ENCODE assay signal across 17 cellular contexts in the genomic region with DNA sequence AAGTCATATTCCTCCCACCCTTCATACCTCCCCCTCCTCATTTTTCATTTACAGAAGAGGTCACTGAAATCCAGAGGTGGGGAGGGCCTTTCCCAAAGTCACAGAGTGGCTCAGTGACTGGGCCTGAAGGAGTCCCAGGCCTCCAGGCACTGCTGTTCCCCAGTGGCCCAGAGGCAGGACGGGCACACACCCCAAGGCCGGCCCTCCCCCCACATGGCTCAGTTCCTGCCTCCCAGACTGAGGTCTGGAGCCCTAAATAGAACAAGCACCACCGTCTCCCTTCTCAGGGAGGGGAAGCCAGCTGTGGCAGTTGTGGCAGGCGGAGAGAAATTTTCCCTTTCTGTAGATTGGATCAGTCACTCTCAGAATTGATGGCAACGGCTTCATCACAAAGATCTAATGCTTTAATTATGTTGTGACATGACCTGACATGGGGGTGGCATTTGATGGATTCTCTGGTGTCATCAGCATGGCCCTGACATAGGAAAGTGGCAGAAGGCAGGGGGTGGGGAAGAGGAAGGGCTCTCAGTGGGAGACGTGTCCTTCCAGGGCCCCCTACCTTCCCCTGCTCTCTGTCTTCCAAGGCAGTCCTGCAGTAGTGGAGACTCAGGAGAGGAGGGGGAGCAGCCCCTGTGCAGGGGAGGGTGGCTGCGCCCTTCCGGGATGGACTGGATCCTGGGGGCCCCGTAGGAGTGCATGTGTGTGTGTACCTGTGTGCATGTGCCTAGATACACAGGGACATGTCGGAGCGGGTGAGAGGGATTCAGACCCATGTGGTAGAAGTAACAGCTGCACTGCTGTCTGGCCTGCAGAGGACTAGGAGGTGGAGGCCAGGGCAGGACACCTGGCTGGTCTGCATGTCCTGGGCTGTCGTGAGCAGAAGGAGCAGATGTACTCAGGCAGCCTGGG. TPM values are rescaled to one million over a fixed set of nuclear protein-coding genes. Genes with fewer than 3 reads are reported as not detected.
A peak's percentile ranks its signal among the peaks of the same experiment; 100 is the strongest.
DNase-seq lines count a peak whose midpoint lies in the region; ATAC-seq, FAIRE-seq and TF ChIP-seq lines count a peak whose summit lies in the region.
"Had no signal": no experiment of that assay in that cellular context is flagged by ENCODE, and none has a peak within 500 bp of the region (broad histone marks: within the 10 kb centered on the region; RNA-seq: fewer than 3 reads in every experiment).

No MANE protein-coding gene starts in this region.

- H3K56ac ChIP-seq in H1 (replicated peaks; ENCODE audit: insufficient read length, low read depth, low read length), result no peak overlapping the region

- no peak overlapping the region for H2BK120ac ChIP-seq in H1 (replicated peaks; ENCODE audit: low read depth, low read length)

- H3K36me3 Mint-ChIP-seq in activated CD4-positive, alpha-beta memory T cell treated with anti-CD3 and anti-CD28 coated beads for 36 hours, result no peaks in the 10 kb centered on the region
- no peaks in the 10 kb centered on the region for H3K36me3 Mint-ChIP-seq in activated T-cell treated with anti-CD3 and anti-CD28 coated beads, Interleukin-2, amount 50 U/mL, for 72 hours (ENCODE audit: insufficient read depth in 2 of 2)

- no peak overlapping the region for H4K5ac ChIP-seq in H1 (ENCODE audit: insufficient read length, low read depth, low read length)

- H4K8ac ChIP-seq in H1 (ENCODE audit: extremely low read depth, insufficient read depth, low read length), result peak overlapping the region; percentile 43; the same call in 1 of the 2 replicates

- TF ChIP-seq CTCF in H1 (IDR thresholded peaks at IDR 0.05; ENCODE audit: control extremely low read depth in 1 of 3, insufficient read depth in 1 of 3, low read depth in 1 of 3, low read length in 3 of 3) (no peak), neural cell (IDR thresholded peaks at IDR 0.05; ENCODE audit: poor library complexity, severe bottlenecking) (no peak)

- DNase-seq in activated CD8-positive, alpha-beta memory T cell treated with anti-CD3 and anti-CD28 coated beads for 24 hours, result peak; percentile 42
- no peak for DNase-seq in activated CD8-positive, alpha-beta memory T cell treated with anti-CD3 and anti-CD28 coated beads, Interleukin-2, amount 50 U/mL, for 4 hours
- DNase-seq in H1 (ENCODE audit: low read depth in 1 of 2, low spot score in 2 of 2) (peak in 1 of 2 experiments; percentile 47), aorta (peak; percentile 76 to 85), NCI-H1436 treated with DMSO at 0.1 percent for 48 hours (lab: John Stamatoyannopoulos, UW) (no peak)
- DNase-seq in activated CD4-positive, alpha-beta memory T cell treated with anti-CD3 and anti-CD28 coated beads for 36 hours, result no peak
- DNase-seq in activated T-cell treated with anti-CD3 and anti-CD28 coated beads, Interleukin-2, amount 50 U/mL, for 72 hours, result no peak
- DNase-seq: activated CD4-positive, alpha-beta T cell treated with anti-CD3 and anti-CD28 coated beads for 36 hours; activated effector memory CD4-positive, alpha-beta T cell treated with Interleukin-2 at 50 U/mL for 16 hours; effector memory CD8-positive, alpha-beta T cell; foreskin melanocyte; PC-3 had no signal

- H3K9me3 ChIP-seq in H1 (ENCODE audit: insufficient read depth in 2 of 2, low read depth in 1 of 2, low read length in 1 of 2) (no peaks in the 10 kb centered on the region), neural cell (ENCODE audit: low read length) (no peaks in the 10 kb centered on the region), aorta (ENCODE audit: control insufficient read depth, low read length) (no peaks in the 10 kb centered on the region)

- H2BK20ac ChIP-seq in H1 (ENCODE audit: low read length), result no peak overlapping the region; the same call in 1 of the 2 replicates

- H3K79me2 ChIP-seq in H1 (ENCODE audit: control insufficient read depth in 1 of 2, insufficient read depth in 2 of 2, low read length in 2 of 2), result no peaks in the 10 kb centered on the region
- no peaks in the 10 kb centered on the region for H3K79me2 ChIP-seq in neural cell (replicated peaks; ENCODE audit: insufficient read depth, low read length)

- no peak overlapping the region for H4K91ac ChIP-seq in H1 (replicated peaks; ENCODE audit: insufficient read length, low read length)

- no peak for TF ChIP-seq EP300 in H1 (IDR thresholded peaks at IDR 0.05; ENCODE audit: borderline replicate concordance in 1 of 2, low read depth in 2 of 2, low read length in 2 of 2)
- TF ChIP-seq EP300 in neural cell (conservative IDR thresholded peaks at IDR 0.05; ENCODE audit: poor library complexity, severe bottlenecking), result peak; percentile 99

- H3K23ac ChIP-seq in H1 (ENCODE audit: insufficient read length), result no peak overlapping the region

- peak overlapping the region; percentile 48; the same call in 1 of the 2 replicates for H2BK5ac ChIP-seq in H1 (ENCODE audit: low read depth, low read length)

- TF ChIP-seq RAD21 in H1 (IDR thresholded peaks at IDR 0.05 in 1 of 2, conservative IDR thresholded peaks at IDR 0.05 in 1 of 2; ENCODE audit: low read depth in 2 of 2, low read length in 2 of 2) (no peak), neural cell (conservative IDR thresholded peaks at IDR 0.05) (no peak)

- WGBS in H1 (ENCODE audit: extremely low coverage in 1 of 2, insufficient coverage in 1 of 2, insufficient read length in 1 of 2, insufficient replicate concordance in 2 of 2, low coverage in 1 of 2, low lambda C conversion rate in 2 of 2, missing lambda C conversion rate in 1 of 2), 2 experiments, result 78% methylated on average over 11 of the region's 12 CpGs; no CpG with 5 or more reads in 1 of the 2 experiments
- 21 to 31% methylated on average over 12 of the region's 12 CpGs for WGBS in aorta, 2 donors

- H3K27me3 ChIP-seq in H1 (replicated peaks in 1 of 4; ENCODE audit: control insufficient read depth in 3 of 4, extremely low read depth in 1 of 4, insufficient read depth in 3 of 4, low read length in 3 of 4) (peaks cover 0 to 2% (median 0%) of the 10 kb centered on the region in 4 experiments; a peak in 1 of 7 replicates), neural cell (ENCODE audit: insufficient read depth, low read depth, low read length) (no peaks in the 10 kb centered on the region), aorta (ENCODE audit: control insufficient read depth in 1 of 2, insufficient read depth in 2 of 2, low read length in 1 of 2) (no peaks in the 10 kb centered on the region)

- H3K27me3 Mint-ChIP-seq in activated CD4-positive, alpha-beta memory T cell treated with anti-CD3 and anti-CD28 coated beads for 36 hours, result peaks cover 2% of the 10 kb centered on the region
- H3K27me3 Mint-ChIP-seq in activated T-cell treated with anti-CD3 and anti-CD28 coated beads, Interleukin-2, amount 50 U/mL, for 72 hours (ENCODE audit: low read depth), result no peaks in the 10 kb centered on the region
- H3K27me3 Mint-ChIP-seq: activated CD4-positive, alpha-beta T cell treated with anti-CD3 and anti-CD28 coated beads for 36 hours had no signal

- 0 out of 2 replicates have a peak overlapping the region, but pooled peaks have one; percentile 27 for H2BK12ac ChIP-seq in H1 (ENCODE audit: low read depth, low read length)

- no peaks in the 10 kb centered on the region for H3F3A ChIP-seq in neural cell (ENCODE audit: insufficient read depth, low read length, poor library complexity, severe bottlenecking)

- peaks cover 4% of the 10 kb centered on the region; the same call in 1 of the 2 replicates for H3K23me2 ChIP-seq in H1 (ENCODE audit: low read depth, low read length)

- H3K18ac ChIP-seq in H1 (ENCODE audit: extremely low read depth, low read length), result peak overlapping the region; percentile 62; the same call in 1 of the 2 replicates

- no peak for FAIRE-seq in H1 (lab: Jason Lieb, UNC)

- ATAC-seq in aorta (ENCODE audit: low FRiP score), result peak; percentile 80
- no peak for ATAC-seq in activated T-cell treated with anti-CD3 and anti-CD28 coated beads, Interleukin-2, amount 50 U/mL, for 72 hours (replicated peaks in 1 of 2)
- ATAC-seq: activated CD4-positive, alpha-beta T cell treated with anti-CD3 and anti-CD28 coated beads for 36 hours; effector memory CD8-positive, alpha-beta T cell; HCT116; PC-3 had no signal

- H3K4ac ChIP-seq in H1 (replicated peaks; ENCODE audit: insufficient read length, low read depth, low read length), result peak overlapping the region; percentile 17

- H3K27ac ChIP-seq in H1 (ENCODE audit: low read depth, low read length) (no peak overlapping the region), neural cell (ENCODE audit: low read length) (no peak overlapping the region), aorta (ENCODE audit: low read depth in 1 of 2, low read length in 2 of 2) (peak overlapping the region in 1 of 2 donors; percentile 33)

- H3K9me2 ChIP-seq in neural cell (ENCODE audit: insufficient read depth, low read length), result no peaks in the 10 kb centered on the region

- H3K79me1 ChIP-seq in H1 (ENCODE audit: low read depth, low read length), result no peaks in the 10 kb centered on the region

- no peak overlapping the region for H2AFZ ChIP-seq in H1 (ENCODE audit: low read length)
- no peak overlapping the region for H2AFZ ChIP-seq in neural cell (ENCODE audit: low read depth, low read length)

- intact Hi-C loops in aorta (cut with DNase I), result loop anchor here in 1 of 2 donors (5.0 kb wide), 1 partner anchor 37 kb away; no protein-coding TSS in a partner anchor
- intact Hi-C loops in activated CD4-positive, alpha-beta memory T cell treated with anti-CD3 and anti-CD28 coated beads for 36 hours (cut with micrococcal nuclease), result no loop called here

- no peaks in the 10 kb centered on the region for H3K9me3 Mint-ChIP-seq in activated CD4-positive, alpha-beta memory T cell treated with anti-CD3 and anti-CD28 coated beads for 36 hours
- H3K9me3 Mint-ChIP-seq in activated T-cell treated with anti-CD3 and anti-CD28 coated beads, Interleukin-2, amount 50 U/mL, for 72 hours, result no peaks in the 10 kb centered on the region
- H3K9me3 Mint-ChIP-seq: effector memory CD8-positive, alpha-beta T cell had no signal

- H3K4me2 ChIP-seq in H1 (ENCODE audit: insufficient read depth in 1 of 2, low read depth in 2 of 2, low read length in 2 of 2), result no peak overlapping the region
- H3K4me2 ChIP-seq in neural cell (ENCODE audit: low read length), result no peak overlapping the region
- H3K4me2 ChIP-seq: smooth muscle cell had no signal

- no peak overlapping the region for H3K4me3 ChIP-seq in H1 (ENCODE audit: extremely low read depth in 1 of 4, insufficient read depth in 2 of 4, low read depth in 3 of 4, low read length in 4 of 4)
- peak overlapping the region; percentile 39 for H3K4me3 ChIP-seq in neural cell (ENCODE audit: low read length)
- H3K4me3 ChIP-seq in aorta (ENCODE audit: low read length in 2 of 2), result no peak overlapping the region
- H3K4me3 ChIP-seq: smooth muscle cell had no signal

- H3K4me1 ChIP-seq in H1 (replicated peaks in 1 of 4; ENCODE audit: control insufficient read depth in 3 of 4, insufficient read depth in 4 of 4, low read length in 3 of 4) (peaks cover 2 to 10% (median 6%) of the 10 kb centered on the region in 4 experiments), aorta (ENCODE audit: control insufficient read depth in 1 of 2, insufficient read depth in 2 of 2, low read length in 2 of 2) (no peaks in the 10 kb centered on the region)

- H3K9ac ChIP-seq in H1 (replicated peaks in 1 of 4; ENCODE audit: extremely low read depth in 1 of 4, low read depth in 3 of 4, low read length in 3 of 4) (no peak overlapping the region), neural cell (ENCODE audit: low read length) (no peak overlapping the region)

- no peak overlapping the region for H3K4me3 Mint-ChIP-seq in activated CD4-positive, alpha-beta memory T cell treated with anti-CD3 and anti-CD28 coated beads for 36 hours
- H3K4me3 Mint-ChIP-seq in activated T-cell treated with anti-CD3 and anti-CD28 coated beads, Interleukin-2, amount 50 U/mL, for 72 hours, result no peak overlapping the region
- H3K4me3 Mint-ChIP-seq: activated CD4-positive, alpha-beta T cell treated with anti-CD3 and anti-CD28 coated beads for 36 hours; effector memory CD8-positive, alpha-beta T cell had no signal

- no peaks in the 10 kb centered on the region for H4K20me1 ChIP-seq in H1 (replicated peaks in 1 of 2; ENCODE audit: control insufficient read depth in 1 of 2, insufficient read depth in 2 of 2, low read length in 2 of 2)
- no peaks in the 10 kb centered on the region for H4K20me1 ChIP-seq in neural cell (ENCODE audit: insufficient read depth)

- no peak for TF ChIP-seq POLR2A in H1 (IDR thresholded peaks at IDR 0.05; ENCODE audit: control extremely low read depth in 1 of 2, low read depth in 2 of 2, low read length in 2 of 2)

- H2BK15ac ChIP-seq in H1 (ENCODE audit: low read length), result peak overlapping the region; percentile 88; the same call in 1 of the 2 replicates

- no peak overlapping the region for H3K14ac ChIP-seq in H1 (ENCODE audit: insufficient read length)

- POLR2A ChIA-PET in H1 (lab: Charles Lee; ENCODE audit: partially characterized antibody), result interaction anchor here (1.6 kb wide), 1 partner anchor 11 kb away, joined by 5 read pairs; no protein-coding TSS in a partner anchor
- POLR2A ChIA-PET in activated CD4-positive, alpha-beta memory T cell treated with anti-CD3 and anti-CD28 coated beads for 36 hours (lab: Charles Lee), result no interaction called here

- CTCF ChIA-PET in H1 (lab: Charles Lee; ENCODE audit: partially characterized antibody), result interaction anchor here (0.7 to 17.8 kb wide), 22 partner anchors 10 to 196 kb away, joined by 3 to 420 read pairs (median 6); no protein-coding TSS in a partner anchor
- CTCF ChIA-PET in activated CD4-positive, alpha-beta memory T cell treated with anti-CD3 and anti-CD28 coated beads for 36 hours (lab: Charles Lee), result interaction anchor here (0.6 to 4.7 kb wide), 3 partner anchors 13 to 113 kb away, joined by 3 to 34 read pairs (median 30); no protein-coding TSS in a partner anchor

- H3K27ac Mint-ChIP-seq in activated CD4-positive, alpha-beta memory T cell treated with anti-CD3 and anti-CD28 coated beads for 36 hours, result no peak overlapping the region
- no peak overlapping the region for H3K27ac Mint-ChIP-seq in activated T-cell treated with anti-CD3 and anti-CD28 coated beads, Interleukin-2, amount 50 U/mL, for 72 hours
- H3K27ac Mint-ChIP-seq: activated CD4-positive, alpha-beta T cell treated with anti-CD3 and anti-CD28 coated beads for 36 hours had no signal

- no peaks in the 10 kb centered on the region for H3K4me1 Mint-ChIP-seq in activated CD4-positive, alpha-beta memory T cell treated with anti-CD3 and anti-CD28 coated beads for 36 hours (ENCODE audit: low read depth)
- H3K4me1 Mint-ChIP-seq in activated T-cell treated with anti-CD3 and anti-CD28 coated beads, Interleukin-2, amount 50 U/mL, for 72 hours (ENCODE audit: low read depth), result no peaks in the 10 kb centered on the region
- H3K4me1 Mint-ChIP-seq: activated CD4-positive, alpha-beta T cell treated with anti-CD3 and anti-CD28 coated beads for 36 hours had no signal

- no peak overlapping the region for H2AK5ac ChIP-seq in H1 (ENCODE audit: low read depth, low read length)

- H3K36me3 ChIP-seq in H1 (ENCODE audit: control insufficient read depth in 2 of 4, insufficient read depth in 4 of 4, low read length in 3 of 4), result no peaks in the 10 kb centered on the region
- no peaks in the 10 kb centered on the region for H3K36me3 ChIP-seq in neural cell (ENCODE audit: insufficient read depth, low read length)
- no peaks in the 10 kb centered on the region for H3K36me3 ChIP-seq in aorta (ENCODE audit: control insufficient read depth in 1 of 2, insufficient read depth in 2 of 2, low read length in 1 of 2)

RNA-seq across cellular contexts. Expression of gene FOXO6, which starts 41.2 kb away (rescaled TPM):
- 3.0 and 3.8 TPM in 2 replicates for total RNA-seq in H1 (2021; fragmentation: NEBNext Ultra II Directional; extraction: Animal tissue kit (Norgen Biotek cat#: 25700))
- polyA plus RNA-seq in H1 (2011; rRNA removed) (0.59 and 1.2 TPM in 2 replicates), neural cell (0.59 and 3.2 TPM in 2 replicates), aorta (under 1 TPM; 0.13 to 0.38 TPM)
- polyA plus RNA-seq in H1 (2011; cell fraction: cytosol; rRNA removed), result 0.52 TPM
- 1.8 TPM for polyA plus RNA-seq in H1 (2011; cell fraction: nucleus; rRNA removed)
- 2.2 to 4.1 TPM (median 3.4 TPM) in 4 replicates for polyA plus RNA-seq in H1 (2012, experiment 1 of 2)
- polyA plus RNA-seq in H1 (2012, experiment 2 of 2), result 1.4 TPM
- 1.9 TPM for polyA plus RNA-seq in H1 (2013, experiment 1 of 2)
- polyA plus RNA-seq in H1 (2013, experiment 2 of 2), result 1.8 TPM
- polyA minus RNA-seq in H1 (2011; rRNA and poly(A)+ RNA removed), result 0.27 and 0.54 TPM in 2 replicates
- polyA minus RNA-seq in H1 (2011; cell fraction: cytosol; rRNA and poly(A)+ RNA removed), result 2.3 TPM
- 2.8 TPM for polyA minus RNA-seq in H1 (2011; cell fraction: nucleus; rRNA and poly(A)+ RNA removed)
- polyA minus RNA-seq in neural cell, result 3.5 and 3.9 TPM in 2 replicates
- 1 to 10 TPM; 1.4 to 3.3 TPM for total RNA-seq in aorta
- total RNA-seq in activated CD4-positive, alpha-beta memory T cell treated with anti-CD3 and anti-CD28 coated beads for 36 hours, result under 1 TPM; 0.19 TPM
- under 1 TPM; 0.19 to 0.21 TPM for total RNA-seq in activated T-cell treated with anti-CD3 and anti-CD28 coated beads, Interleukin-2, amount 50 U/mL, for 72 hours
- total RNA-seq: subcutaneous adipose tissue; T-helper 1 cell treated with Interleukin-12 subunit alpha and Interleukin-12 subunit beta and Interleukin-4 antibody, amounts not matched to agents 30 ng/mL and 1 ng/mL, for 36 hours had no signal

Comparison
In these comparisons a context has a peak if more than half of its experiments do, and no peak if none do; other contexts are left out.
1. DNase-seq: peak in activated CD8-positive, alpha-beta memory T cell treated with anti-CD3 and anti-CD28 coated beads for 24 hours (single experiment) and aorta (2 of 2); none in activated CD8-positive, alpha-beta memory T cell treated with anti-CD3 and anti-CD28 coated beads, Interleukin-2, amount 50 U/mL, for 4 hours (single experiment), activated CD4-positive, alpha-beta memory T cell treated with anti-CD3 and anti-CD28 coated beads for 36 hours (single experiment), activated T-cell treated with anti-CD3 and anti-CD28 coated beads, Interleukin-2, amount 50 U/mL, for 72 hours (0 of 2) and NCI-H1436 treated with DMSO at 0.1 percent for 48 hours (single experiment).